Comparison of ENCODE assay signal across 1 cellular context in the genomic region with DNA sequence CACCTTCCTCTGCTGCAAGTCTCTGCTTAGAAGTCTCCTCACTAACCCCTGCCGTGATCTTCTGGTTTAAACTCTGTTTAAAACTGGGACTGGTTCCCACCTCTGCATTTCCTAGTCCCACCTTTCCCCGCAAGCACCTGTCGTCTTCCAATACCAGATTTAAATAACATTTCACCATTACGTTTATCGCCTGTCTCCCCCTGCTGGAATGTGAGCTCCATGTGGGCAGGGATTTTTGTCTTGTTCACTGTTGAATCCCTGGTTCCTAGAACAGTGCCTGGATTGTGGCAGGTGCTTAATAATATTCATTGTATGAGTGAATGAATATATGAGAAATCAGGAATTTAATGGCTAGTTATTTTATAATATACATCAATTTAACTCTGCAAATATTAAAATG.
TF ChIP-seq lines count a peak whose summit lies in the region.

No MANE protein-coding gene starts in this region.

TF ChIP-seq in HepG2, 621 proteins besides CTCF, POLR2A, EP300 and RAD21:
- TF ChIP-seq STAG1 (CRISPR knock-in tag; IDR thresholded peaks at IDR 0.05) (peak; percentile 56), TEAD3 (CRISPR knock-in tag; optimal IDR thresholded peaks at IDR 0.05; ENCODE audit: borderline replicate concordance) (peak; percentile 38), NRL (CRISPR knock-in tag; IDR thresholded peaks at IDR 0.05; ENCODE audit: borderline replicate concordance) (no peak)
- TF ChIP-seq, protein P1, sequence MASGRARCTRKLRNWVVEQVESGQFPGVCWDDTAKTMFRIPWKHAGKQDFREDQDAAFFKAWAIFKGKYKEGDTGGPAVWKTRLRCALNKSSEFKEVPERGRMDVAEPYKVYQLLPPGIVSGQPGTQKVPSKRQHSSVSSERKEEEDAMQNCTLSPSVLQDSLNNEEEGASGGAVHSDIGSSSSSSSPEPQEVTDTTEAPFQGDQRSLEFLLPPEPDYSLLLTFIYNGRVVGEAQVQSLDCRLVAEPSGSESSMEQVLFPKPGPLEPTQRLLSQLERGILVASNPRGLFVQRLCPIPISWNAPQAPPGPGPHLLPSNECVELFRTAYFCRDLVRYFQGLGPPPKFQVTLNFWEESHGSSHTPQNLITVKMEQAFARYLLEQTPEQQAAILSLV (CRISPR knock-in tag; IDR thresholded peaks at IDR 0.05; ENCODE audit: borderline replicate concordance): no peak
